Comparison of ENCODE assay signal across 28 cellular contexts in genomic region chr2:65842104-65842503, GRCh38.
A peak's percentile ranks its signal among the peaks of the same experiment; 100 is the strongest.
DNase-seq lines count a peak whose midpoint lies in the region; ATAC-seq, FAIRE-seq and TF ChIP-seq lines count a peak whose summit lies in the region.
"Had no signal": no experiment of that assay in that cellular context is flagged by ENCODE, and none has a peak within 500 bp of the region (broad histone marks: within the 10 kb centered on the region; RNA-seq: fewer than 3 reads in every experiment).

No MANE protein-coding gene starts in this region.

- TF ChIP-seq CTCF in HepG2 (CRISPR knock-in tag; IDR thresholded peaks at IDR 0.05) (no peak), right lobe of liver (IDR thresholded peaks at IDR 0.05) (no peak), K562 (IDR thresholded peaks at IDR 0.05 in 2 of 3, conservative IDR thresholded peaks at IDR 0.05 in 1 of 3; ENCODE audit: insufficient read depth in 2 of 3, low read depth in 1 of 3, low read length in 3 of 3) (no peak), endothelial cell (IDR thresholded peaks at IDR 0.05; ENCODE audit: unreplicated experiment) (no peak)

- H3K4me3 ChIP-seq in HepG2 (replicated peaks in 1 of 3; ENCODE audit: insufficient read depth in 1 of 3, low read depth in 2 of 3, low read length in 3 of 3) (no peak overlapping the region), right lobe of liver (no peak overlapping the region), K562 (no peak overlapping the region)
- H3K4me3 ChIP-seq: BLaER1, GM12878 had no signal

- in situ Hi-C loops in HepG2 (cut with HindIII; ENCODE audit: extremely low pct_ligation_motif_present, low pct_unique_long_range_greater_than_20kb), result no loop called here
- in situ Hi-C loops in K562 (cut with MboI), result no loop called here

- H3K79me2 ChIP-seq in HepG2 (ENCODE audit: insufficient read depth, low read length) (no peaks in the 10 kb centered on the region), K562 (ENCODE audit: control insufficient read depth, insufficient read depth, low read length) (no peaks in the 10 kb centered on the region)

- H3K36me3 ChIP-seq in HepG2 (replicated peaks in 1 of 2; ENCODE audit: control insufficient read depth in 1 of 2, insufficient read depth in 2 of 2, low read length in 2 of 2) (no peaks in the 10 kb centered on the region), right lobe of liver (no peaks in the 10 kb centered on the region), K562 (ENCODE audit: control insufficient read depth, insufficient read depth, low read length) (no peaks in the 10 kb centered on the region)
- H3K36me3 ChIP-seq: BE2C, BLaER1 had no signal

- TF ChIP-seq RAD21 in HepG2 (CRISPR knock-in tag; IDR thresholded peaks at IDR 0.05) (no peak), K562 (CRISPR knock-in tag; conservative IDR thresholded peaks at IDR 0.05 in 1 of 2, IDR thresholded peaks at IDR 0.05 in 1 of 2) (no peak)

- DNase-seq in HepG2 (ENCODE audit: low spot score), result no peak
- no peak for DNase-seq in right lobe of liver
- DNase-seq in K562 (ENCODE audit: extremely low read depth in 1 of 4, low spot score in 3 of 4), result no peak
- DNase-seq in endothelial cell (ENCODE audit: low spot score), result no peak
- no peak for DNase-seq in caudate nucleus (lab: John Stamatoyannopoulos, UW)
- DNase-seq: 8988T; ACHN; BE2C; C1 segment of cervical spinal cord; CD4-positive, alpha-beta memory T cell; CD4-positive, CD25-positive, alpha-beta regulatory T cell; CD8-positive, alpha-beta memory T cell; COR-L47; DMS 273 treated with DMSO at 0.1 percent for 48 hours; DMS153; DMS53; DMS79; DND-41; EL; GDM1 had no signal

- no peak overlapping the region for H3K4me3 Mint-ChIP-seq in endothelial cell (ENCODE audit: unreplicated experiment)
- H3K4me3 Mint-ChIP-seq: CD14-positive monocyte; CD4-positive, alpha-beta memory T cell; CD4-positive, CD25-positive, alpha-beta regulatory T cell; CD8-positive, alpha-beta memory T cell had no signal

- peaks cover 24% of the 10 kb centered on the region for H3K4me1 Mint-ChIP-seq in endothelial cell (ENCODE audit: unreplicated experiment)
- H3K4me1 Mint-ChIP-seq: CD14-positive monocyte; CD4-positive, alpha-beta memory T cell; CD4-positive, CD25-positive, alpha-beta regulatory T cell; CD8-positive, alpha-beta memory T cell had no signal

- no peaks in the 10 kb centered on the region for H3K36me3 Mint-ChIP-seq in endothelial cell (ENCODE audit: low read depth, unreplicated experiment)
- H3K36me3 Mint-ChIP-seq: CD14-positive monocyte; CD4-positive, alpha-beta memory T cell; CD4-positive, CD25-positive, alpha-beta regulatory T cell; CD8-positive, alpha-beta memory T cell had no signal

- CTCF ChIA-PET in HepG2 (lab: Yijun Ruan, JAX; ENCODE audit: low intra/inter-chr PET ratio, low total read pairs), result no interaction called here
- CTCF ChIA-PET in K562 (lab: Yijun Ruan, JAX; ENCODE audit: low intra/inter-chr PET ratio), result no interaction called here

- intact Hi-C loops in HepG2 (cut with micrococcal nuclease; ENCODE audit: unreplicated experiment) (no loop called here), right lobe of liver (cut with DNase I) (no loop called here), K562 (cut with micrococcal nuclease) (no loop called here)

- H3K4me2 ChIP-seq in HepG2 (ENCODE audit: low read depth, low read length) (no peak overlapping the region), K562 (ENCODE audit: insufficient read depth, low read length) (no peak overlapping the region)
- H3K4me2 ChIP-seq: BLaER1 had no signal

- BruUV-seq in HepG2 (replicated peaks; lab: Mats Ljungman, UMichigan) (no TSS peak), K562 (replicated peaks; lab: Mats Ljungman, UMichigan) (no TSS peak)

- H3K27ac ChIP-seq in HepG2 (ENCODE audit: extremely low read length, insufficient read depth, low read length) (no peak overlapping the region), right lobe of liver (no peak overlapping the region), K562 (ENCODE audit: extremely low read depth, low read depth, low read length) (no peak overlapping the region), caudate nucleus (ENCODE audit: low read depth, low read length) (no peak overlapping the region)
- H3K27ac ChIP-seq: BLaER1 had no signal

- H4K20me1 ChIP-seq in HepG2 (ENCODE audit: insufficient read depth, low read length) (no peaks in the 10 kb centered on the region), K562 (replicated peaks; ENCODE audit: control insufficient read depth, insufficient read depth, low read length) (no peaks in the 10 kb centered on the region)
- H4K20me1 ChIP-seq: BLaER1 had no signal

- POLR2A ChIA-PET in HepG2 (lab: Yijun Ruan, JAX) (no interaction called here), K562 (lab: Yijun Ruan, JAX) (interaction anchor here (0.6 kb wide), 1 partner anchor 45 kb away, joined by 3 read pairs; no protein-coding TSS in a partner anchor)

- no peaks in the 10 kb centered on the region for H3K9me3 Mint-ChIP-seq in endothelial cell (ENCODE audit: unreplicated experiment)

- FAIRE-seq in HepG2 (lab: Jason Lieb, UNC), result no peak
- no peak for FAIRE-seq in K562 (lab: Jason Lieb, UNC)
- FAIRE-seq: A204.1, GM12878, GM12892, GM18507, GM19239 had no signal

- 11% methylated on average over 1 of the region's 1 CpG for WGBS in HepG2 (ENCODE audit: low lambda C conversion rate)
- WGBS in right lobe of liver (ENCODE audit: insufficient coverage, low coverage, low lambda C conversion rate, missing lambda C conversion rate), result 60% methylated on average over 1 of the region's 1 CpG
- 74% methylated on average over 1 of the region's 1 CpG for WGBS in K562 (ENCODE audit: insufficient coverage, low coverage, missing lambda C conversion rate)

- H3K4me1 ChIP-seq in HepG2 (ENCODE audit: insufficient read depth, low read length) (no peaks in the 10 kb centered on the region), right lobe of liver (no peaks in the 10 kb centered on the region), K562 (replicated peaks in 1 of 2; ENCODE audit: control insufficient read depth in 2 of 2, insufficient read depth in 2 of 2, low read length in 2 of 2) (0 out of 5 replicates have a peak, but pooled peaks cover 0 to 3% of the 10 kb centered on the region in 2 experiments)
- H3K4me1 ChIP-seq: BE2C, BLaER1 had no signal

- H3K9ac ChIP-seq in HepG2 (ENCODE audit: insufficient read depth, low read depth, low read length), result no peak overlapping the region
- H3K9ac ChIP-seq in K562 (ENCODE audit: insufficient read depth in 1 of 2, low read depth in 2 of 2, low read length in 2 of 2), result no peak overlapping the region
- H3K9ac ChIP-seq: BLaER1 had no signal

- H2AFZ ChIP-seq in HepG2 (ENCODE audit: low read length) (no peak overlapping the region), K562 (ENCODE audit: low read depth, low read length) (no peak overlapping the region)

- H3K27me3 ChIP-seq in HepG2 (ENCODE audit: control insufficient read depth in 1 of 2, insufficient read depth in 2 of 2, low read length in 2 of 2) (peaks cover 0 to 2% of the 10 kb centered on the region in 2 experiments; a peak in 1 of 5 replicates), right lobe of liver (no peaks in the 10 kb centered on the region), K562 (ENCODE audit: control insufficient read depth in 2 of 2, insufficient read depth in 2 of 2, low read length in 2 of 2) (no peaks in the 10 kb centered on the region)
- H3K27me3 ChIP-seq: BE2C, BLaER1 had no signal

- TF ChIP-seq POLR2A in HepG2 (IDR thresholded peaks at IDR 0.05; ENCODE audit: insufficient read depth in 1 of 2, low read depth in 2 of 2, low read length in 2 of 2) (no peak), right lobe of liver (IDR thresholded peaks at IDR 0.05) (no peak), K562 (conservative IDR thresholded peaks at IDR 0.05) (no peak)

- ATAC-seq in HepG2 (no peak), right lobe of liver (no peak), K562 (no peak), GM18519 (IDR thresholded peaks at IDR 0.05; ENCODE audit: low FRiP score, unreplicated experiment) (no peak)
- ATAC-seq: GM12878 had no signal

- H3K27me3 Mint-ChIP-seq in endothelial cell (ENCODE audit: unreplicated experiment), result peaks cover 4% of the 10 kb centered on the region
- H3K27me3 Mint-ChIP-seq: CD4-positive, alpha-beta memory T cell; CD4-positive, CD25-positive, alpha-beta regulatory T cell; CD8-positive, alpha-beta memory T cell had no signal

- H3K9me3 ChIP-seq in HepG2 (ENCODE audit: low read length) (no peaks in the 10 kb centered on the region), right lobe of liver (no peaks in the 10 kb centered on the region), K562 (replicated peaks; ENCODE audit: control insufficient read depth, insufficient read depth, low read depth, low read length) (peaks cover 4% of the 10 kb centered on the region)
- H3K9me3 ChIP-seq: BE2C had no signal

- TF ChIP-seq EP300 in HepG2 (IDR thresholded peaks at IDR 0.05; ENCODE audit: low read depth in 2 of 2, low read length in 2 of 2) (no peak), HepG2 (CRISPR knock-in tag; IDR thresholded peaks at IDR 0.05; ENCODE audit: borderline replicate concordance) (no peak), K562 (IDR thresholded peaks at IDR 0.05; ENCODE audit: low read length) (no peak)

- peak overlapping the region; percentile 82 for H3K27ac Mint-ChIP-seq in endothelial cell (ENCODE audit: unreplicated experiment)
- H3K27ac Mint-ChIP-seq: CD14-positive monocyte; CD4-positive, alpha-beta memory T cell; CD4-positive, CD25-positive, alpha-beta regulatory T cell; CD8-positive, alpha-beta memory T cell had no signal

- no peaks in the 10 kb centered on the region for H3K9me1 ChIP-seq in K562 (ENCODE audit: control insufficient read depth, insufficient read depth, low read length)

TF ChIP-seq in K562, 482 proteins besides CTCF, POLR2A, EP300 and RAD21 (continues in another document):
- TF ChIP-seq ZNF507 (tag; conservative IDR thresholded peaks at IDR 0.05) (peak; percentile 62), BCOR (IDR thresholded peaks at IDR 0.05) (peak; percentile 61; the same call in 1 of the 2 replicates), ZNF512 (tag; IDR thresholded peaks at IDR 0.05) (no peak), RBM25 (IDR thresholded peaks at IDR 0.05; ENCODE audit: low read depth, low read length, severe bottlenecking) (peak; percentile 73), CBX3 (IDR thresholded peaks at IDR 0.05; ENCODE audit: borderline replicate concordance in 1 of 2, low read length in 2 of 2) (peak in 1 of 2 experiments; percentile 71; a peak in 2 of 3 replicates), KDM1A (IDR thresholded peaks at IDR 0.05) (peak; percentile 18 to 40; a peak in 2 of 4 replicates)

Comparison
In these comparisons a context has a peak if more than half of its experiments do, and no peak if none do; other contexts are left out.
1. Of the 241 proteins assayed by ChIP-seq in both HepG2 and K562: peak only in HepG2: none; only in K562: KDM1A; in both: none; in neither: 240.